15 cellular contexts compared by ENCODE assay signal in the genomic region with DNA sequence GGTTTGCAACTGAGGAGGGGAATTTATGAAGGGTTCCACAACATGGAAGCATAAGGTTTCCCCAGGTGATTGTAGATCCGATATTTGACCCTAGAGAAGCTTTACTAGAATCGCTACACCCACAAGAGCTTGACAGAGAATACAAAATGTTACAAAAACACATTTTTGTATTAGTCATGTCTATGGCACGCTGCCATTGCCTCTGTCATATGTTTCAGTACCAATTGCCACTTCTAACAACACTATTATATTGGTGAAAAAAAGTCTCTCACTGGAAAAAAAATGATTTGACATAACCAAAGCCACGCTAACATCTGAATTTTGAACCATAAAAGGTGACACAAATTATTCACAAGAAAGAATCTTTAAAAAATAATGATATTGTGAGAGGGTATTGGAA.
DNase-seq lines count a peak whose midpoint lies in the region; ATAC-seq, FAIRE-seq and TF ChIP-seq lines count a peak whose summit lies in the region.
"Had no signal": no experiment of that assay in that cellular context is flagged by ENCODE, and none has a peak within 500 bp of the region (broad histone marks: within the 10 kb centered on the region; RNA-seq: fewer than 3 reads in every experiment).

No MANE protein-coding gene starts in this region.

- DNase-seq in H4 (ENCODE audit: low spot score) (peak; percentile 35), SJSA1 (ENCODE audit: low read depth in 1 of 2, low spot score in 2 of 2) (peak; percentile 28 to 41), fibroblast of pulmonary artery (ENCODE audit: low read depth) (peak; percentile 79), gastrocnemius medialis (peak; percentile 16 to 24), GM12892 (ENCODE audit: insufficient read length) (no peak), iPS-NIHi11 (ENCODE audit: low spot score) (no peak)
- DNase-seq: activated CD8-positive, alpha-beta memory T cell treated with anti-CD3 and anti-CD28 coated beads, Interleukin-2, amount 10 ng/mL, durations not matched to agents 7 days and 5 days; DMS 273 treated with DMSO at 0.1 percent for 48 hours; islet precursor cell; stimulated activated CD4-positive, alpha-beta T cell treated with anti-CD3 and anti-CD28 coated beads, Interleukin-2, amount 100 ng/mL, for 24 hours had no signal

- FAIRE-seq in GM12892 (lab: Jason Lieb, UNC): no peak
- FAIRE-seq: GM12878 had no signal

- H3K36me3 ChIP-seq in SJSA1 (no peaks in the 10 kb centered on the region), gastrocnemius medialis (no peaks in the 10 kb centered on the region)

- H3K9me3 ChIP-seq in SJSA1 (replicated peaks) (no peaks in the 10 kb centered on the region), gastrocnemius medialis (no peaks in the 10 kb centered on the region)

- H3K27me3 ChIP-seq in SJSA1 (replicated peaks): no peaks in the 10 kb centered on the region
- no peaks in the 10 kb centered on the region for H3K27me3 ChIP-seq in gastrocnemius medialis

- TF ChIP-seq POLR2A in gastrocnemius medialis (IDR thresholded peaks at IDR 0.05) (no peak), GM12892 (IDR thresholded peaks at IDR 0.05; ENCODE audit: low read depth, low read length) (no peak)

- H3K4me3 ChIP-seq in SJSA1: no peak overlapping the region
- H3K4me3 ChIP-seq in fibroblast of pulmonary artery (replicated peaks; ENCODE audit: low read depth, low read length): no peak overlapping the region
- H3K4me3 ChIP-seq in gastrocnemius medialis: no peak overlapping the region
- H3K4me3 ChIP-seq: GM12878 had no signal

- TF ChIP-seq CTCF in fibroblast of pulmonary artery (IDR thresholded peaks at IDR 0.05; ENCODE audit: low read length, missing control alignments): no peak
- TF ChIP-seq CTCF in gastrocnemius medialis (IDR thresholded peaks at IDR 0.05 in 4 of 5, conservative IDR thresholded peaks at IDR 0.05 in 1 of 5): no peak

- in situ Hi-C loops in gastrocnemius medialis (cut with MboI; ENCODE audit: low sequenced_read_pairs in 4 of 4): no loop called here

- H3K27ac ChIP-seq in SJSA1 (no peak overlapping the region), gastrocnemius medialis (no peak overlapping the region)
- H3K27ac ChIP-seq: KMS-11 had no signal

- intact Hi-C loops in gastrocnemius medialis (cut with DNase I; ENCODE audit: low total_unique reads): no loop called here

- H3K4me1 ChIP-seq in SJSA1 (replicated peaks): no peaks in the 10 kb centered on the region
- H3K4me1 ChIP-seq in gastrocnemius medialis: no peaks in the 10 kb centered on the region

- ATAC-seq in gastrocnemius medialis: peak; percentile 19 to 39
- no peak for ATAC-seq in HG03280 (IDR thresholded peaks at IDR 0.05; ENCODE audit: unreplicated experiment)
- ATAC-seq in HG03521 (IDR thresholded peaks at IDR 0.05; ENCODE audit: unreplicated experiment): no peak
- ATAC-seq: activated CD8-positive, alpha-beta memory T cell treated with anti-CD3 and anti-CD28 coated beads, Interleukin-2, amount 10 ng/mL, durations not matched to agents 7 days and 5 days; GM12878; Panc1 had no signal

Comparison
In these comparisons a context has a peak if more than half of its experiments do, and no peak if none do; other contexts are left out.
1. DNase-seq: peak in H4 (single experiment), SJSA1 (2 of 2), fibroblast of pulmonary artery (single experiment) and gastrocnemius medialis (2 of 2); none in GM12892 (single experiment) and iPS-NIHi11 (single experiment).
2. ATAC-seq: peak in gastrocnemius medialis (2 of 2); none in HG03280 (single experiment) and HG03521 (single experiment).